In the genomic region with DNA sequence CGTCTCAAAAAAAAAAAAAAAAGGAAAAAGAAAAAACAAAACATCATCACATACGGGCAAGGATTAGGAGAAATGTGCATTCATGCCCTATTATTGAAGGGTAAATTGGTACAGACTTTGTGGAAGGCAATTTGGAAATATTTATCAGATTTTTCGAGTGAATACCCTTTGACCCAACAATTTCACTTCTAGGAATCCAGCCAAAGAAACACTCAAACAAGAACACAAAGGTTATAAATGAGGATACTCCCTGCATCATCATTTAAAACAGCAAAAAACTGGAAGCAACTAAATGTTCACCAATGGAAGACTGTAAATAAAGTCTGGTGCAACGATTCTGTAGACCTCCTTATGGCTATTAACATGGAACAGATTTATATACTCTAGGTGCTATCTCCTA, we compare ENCODE assay signal across 16 cellular contexts. TPM values are rescaled to one million over a fixed set of nuclear protein-coding genes. Genes with fewer than 3 reads are reported as not detected.
DNase-seq lines count a peak whose midpoint lies in the region; ATAC-seq and TF ChIP-seq lines count a peak whose summit lies in the region.
"Had no signal": no experiment of that assay in that cellular context is flagged by ENCODE, and none has a peak within 500 bp of the region (broad histone marks: within the 10 kb centered on the region; RNA-seq: fewer than 3 reads in every experiment).

No MANE protein-coding gene starts in this region.

- H3K9me3 Mint-ChIP-seq in activated CD8-positive, alpha-beta T cell treated with anti-CD3 and anti-CD28 coated beads for 36 hours = no peaks in the 10 kb centered on the region
- H3K9me3 Mint-ChIP-seq: CD4-positive, alpha-beta memory T cell had no signal

- DNase-seq in SK-N-MC (ENCODE audit: low read depth, low spot score) (no peak), left lobe of liver (ENCODE audit: low spot score) (no peak), sciatic nerve (ENCODE audit: low spot score) (no peak)
- DNase-seq in activated CD8-positive, alpha-beta T cell treated with anti-CD3 and anti-CD28 coated beads for 36 hours = no peak
- DNase-seq: BE2C; CD4-positive, alpha-beta memory T cell; COR-L47; DMS153; DMS79 treated with DMSO at 0.1 percent for 48 hours; EL; IMR-90 had no signal

- no peaks in the 10 kb centered on the region for H3K9me3 ChIP-seq in SK-N-MC (ENCODE audit: low read depth, low read length)
- H3K9me3 ChIP-seq: BE2C, HAP-1 had no signal

- intact Hi-C loops in sciatic nerve (cut with DNase I) = no loop called here
- intact Hi-C loops in activated CD8-positive, alpha-beta T cell treated with anti-CD3 and anti-CD28 coated beads for 36 hours (cut with micrococcal nuclease) = no loop called here

- CTCF ChIA-PET in activated CD8-positive, alpha-beta T cell treated with anti-CD3 and anti-CD28 coated beads for 36 hours (lab: Charles Lee) = no interaction called here

- no peaks in the 10 kb centered on the region for H3K4me1 Mint-ChIP-seq in activated CD8-positive, alpha-beta T cell treated with anti-CD3 and anti-CD28 coated beads for 36 hours (ENCODE audit: low read depth)

- H3K4me3 ChIP-seq in SK-N-MC = no peak overlapping the region
- H3K4me3 ChIP-seq: HAP-1 had no signal

- H3K4me3 Mint-ChIP-seq in activated CD8-positive, alpha-beta T cell treated with anti-CD3 and anti-CD28 coated beads for 36 hours = no peak overlapping the region
- H3K4me3 Mint-ChIP-seq: CD4-positive, alpha-beta memory T cell had no signal

- peak overlapping the region; percentile 83 for H3K27ac ChIP-seq in SK-N-MC
- H3K27ac ChIP-seq: C4-2B had no signal

- H3K36me3 Mint-ChIP-seq in activated CD8-positive, alpha-beta T cell treated with anti-CD3 and anti-CD28 coated beads for 36 hours (ENCODE audit: low read depth) = no peaks in the 10 kb centered on the region
- H3K36me3 Mint-ChIP-seq: CD4-positive, alpha-beta memory T cell had no signal

- H3K9ac ChIP-seq in SK-N-MC (ENCODE audit: insufficient read length) = no peak overlapping the region

- TF ChIP-seq CTCF in activated CD8-positive, alpha-beta T cell treated with anti-CD3 and anti-CD28 coated beads for 36 hours (IDR thresholded peaks at IDR 0.05) = no peak

- H3K27me3 Mint-ChIP-seq in activated CD8-positive, alpha-beta T cell treated with anti-CD3 and anti-CD28 coated beads for 36 hours = peaks cover 25% of the 10 kb centered on the region

- POLR2A ChIA-PET in activated CD8-positive, alpha-beta T cell treated with anti-CD3 and anti-CD28 coated beads for 36 hours (lab: Charles Lee) = no interaction called here

- peak; percentile 83 for ATAC-seq in left lobe of liver
- peak; percentile 57 for ATAC-seq in sciatic nerve
- no peak for ATAC-seq in HG02973 (IDR thresholded peaks at IDR 0.05; ENCODE audit: unreplicated experiment)
- ATAC-seq in activated CD8-positive, alpha-beta T cell treated with anti-CD3 and anti-CD28 coated beads for 36 hours = no peak
- ATAC-seq in GM18909 (IDR thresholded peaks at IDR 0.05; ENCODE audit: poor library complexity, unreplicated experiment) = no peak
- no peak for ATAC-seq in HG03025 (IDR thresholded peaks at IDR 0.05; ENCODE audit: low FRiP score, unreplicated experiment)

- no peak overlapping the region for H3K27ac Mint-ChIP-seq in activated CD8-positive, alpha-beta T cell treated with anti-CD3 and anti-CD28 coated beads for 36 hours
- H3K27ac Mint-ChIP-seq: CD4-positive, alpha-beta memory T cell had no signal

- no peaks in the 10 kb centered on the region for H3K36me3 ChIP-seq in SK-N-MC (ENCODE audit: insufficient read depth, low read length)
- H3K36me3 ChIP-seq: BE2C, HAP-1 had no signal

RNA-seq across cellular contexts. Expression of a gene that starts 12.9 kb away (rescaled TPM):
- total RNA-seq in left lobe of liver (2.0 TPM), sciatic nerve (25.3 TPM)
- total RNA-seq in activated CD8-positive, alpha-beta T cell treated with anti-CD3 and anti-CD28 coated beads for 36 hours = not detected
- total RNA-seq: CD4-positive, alpha-beta memory T cell had no signal

Comparison
In these comparisons a context has a peak if more than half of its experiments do, and no peak if none do; other contexts are left out.
1. ATAC-seq: peak in left lobe of liver (single experiment) and sciatic nerve (single experiment); none in HG02973 (single experiment), activated CD8-positive, alpha-beta T cell treated with anti-CD3 and anti-CD28 coated beads for 36 hours (single experiment), GM18909 (single experiment) and HG03025 (single experiment).